Comparison of ENCODE assay signal across 1 cellular context in genomic region chr3:46380471-46381215, GRCh38.
TF ChIP-seq lines count a peak whose summit lies in the region.

No MANE protein-coding gene starts in this region.

TF ChIP-seq in GM23338, 12 proteins besides CTCF, POLR2A, EP300 and RAD21 (continued from another document):
- TF ChIP-seq REST (IDR thresholded peaks at IDR 0.05; ENCODE audit: unreplicated experiment) (no peak), POLR2AphosphoS5 (IDR thresholded peaks at IDR 0.05; ENCODE audit: low read depth) (no peak), JUNB (IDR thresholded peaks at IDR 0.05; ENCODE audit: unreplicated experiment) (no peak), NANOG (IDR thresholded peaks at IDR 0.05; ENCODE audit: borderline replicate concordance) (no peak), CREB1 (CRISPR knock-in tag; IDR thresholded peaks at IDR 0.05; ENCODE audit: low read depth) (no peak), ZNF331 (CRISPR knock-in tag; IDR thresholded peaks at IDR 0.05; ENCODE audit: low read depth) (no peak), EZH2phosphoT487 (IDR thresholded peaks at IDR 0.05; ENCODE audit: unreplicated experiment) (no peak), ETS1 (IDR thresholded peaks at IDR 0.05) (no peak), ZNF114 (CRISPR knock-in tag; IDR thresholded peaks at IDR 0.05) (no peak), ZNF462 (CRISPR knock-in tag; IDR thresholded peaks at IDR 0.05) (no peak)
